ENCODE assay signal across 1 cellular context in the genomic region with DNA sequence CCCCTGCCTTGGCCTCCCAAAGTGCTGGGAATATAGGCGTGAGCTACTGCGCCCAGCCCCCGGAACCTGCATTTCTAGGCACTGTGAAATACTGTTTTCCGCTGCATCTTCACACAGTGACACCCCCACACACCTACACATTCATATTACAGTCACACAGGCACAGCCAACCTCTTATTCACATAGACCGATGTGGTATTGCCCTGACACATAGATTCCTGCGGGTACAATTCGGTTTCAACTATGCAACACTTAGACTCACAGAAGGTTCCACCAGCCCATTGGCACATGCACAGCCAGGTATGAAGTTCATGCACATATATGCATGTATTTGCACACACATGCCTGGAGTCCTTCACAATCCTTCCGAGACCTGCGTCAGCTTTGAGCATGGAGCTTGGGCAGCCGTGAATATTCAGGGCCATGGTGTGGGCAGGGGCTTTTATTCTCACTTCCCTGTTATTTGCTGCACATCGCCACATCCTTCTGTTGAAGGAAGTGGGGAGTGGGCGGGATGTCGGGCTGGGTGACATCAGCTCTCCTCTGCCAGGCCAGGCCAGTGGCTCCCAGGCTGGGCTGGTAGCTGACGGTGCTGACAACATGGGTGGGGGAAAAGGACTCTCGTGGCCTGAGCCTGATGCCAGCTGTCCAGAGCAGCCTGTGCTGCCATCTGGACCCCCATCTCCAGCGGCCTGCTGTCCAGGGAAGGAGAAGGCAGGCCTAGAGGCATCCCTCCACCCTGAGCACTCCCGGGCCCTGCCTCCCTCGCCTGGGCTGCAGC.
TF ChIP-seq lines count a peak whose summit lies in the region.

No MANE protein-coding gene starts in this region.

TF ChIP-seq in GM12878, 131 proteins besides CTCF, POLR2A, EP300 and RAD21 (continued from another document):
- TF ChIP-seq YBX1 (IDR thresholded peaks at IDR 0.05) = no peak
